ENCODE assay signal across 19 cellular contexts in the genomic region with DNA sequence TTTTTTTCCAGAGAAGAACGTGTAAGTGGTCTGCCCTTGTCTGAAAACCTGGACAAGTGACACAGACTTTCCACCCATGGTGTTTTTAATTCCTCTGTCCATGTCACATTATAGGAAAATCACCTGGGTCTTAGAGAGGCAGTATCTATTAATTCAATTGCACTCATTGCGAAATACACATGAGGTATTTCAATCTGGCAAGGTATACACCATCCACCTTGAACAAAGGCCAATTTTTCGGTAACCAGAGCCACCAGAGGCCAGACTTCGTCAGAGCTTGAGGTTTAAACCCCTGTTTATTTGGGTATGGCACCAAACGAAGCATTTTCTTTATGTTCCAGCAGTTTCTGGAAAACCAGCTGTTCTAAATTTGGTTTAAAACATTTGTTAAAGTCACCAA.
DNase-seq lines count a peak whose midpoint lies in the region; ATAC-seq and TF ChIP-seq lines count a peak whose summit lies in the region.
"Had no signal": no experiment of that assay in that cellular context is flagged by ENCODE, and none has a peak within 500 bp of the region (broad histone marks: within the 10 kb centered on the region; RNA-seq: fewer than 3 reads in every experiment).

No MANE protein-coding gene starts in this region.

- H2BK15ac ChIP-seq in IMR-90 (ENCODE audit: low read depth, low read length): no peak overlapping the region

- no peak overlapping the region for H2AK9ac ChIP-seq in IMR-90 (replicated peaks; ENCODE audit: low read depth, low read length, poor library complexity)

- no peaks in the 10 kb centered on the region for H3K27me3 ChIP-seq in IMR-90 (ENCODE audit: control insufficient read depth, insufficient read depth, low read length)
- no peaks in the 10 kb centered on the region for H3K27me3 ChIP-seq in hepatocyte
- peaks cover 8 to 20% (median 15%) of the 10 kb centered on the region in 3 donors for H3K27me3 ChIP-seq in skeletal muscle tissue (ENCODE audit: control insufficient read depth in 3 of 3, insufficient read depth in 3 of 3, low read length in 3 of 3)
- H3K27me3 ChIP-seq: ovary, testis had no signal

- no peak overlapping the region for H4K8ac ChIP-seq in IMR-90 (ENCODE audit: low read depth in 2 of 2, low read length in 2 of 2)

- H3K56ac ChIP-seq in IMR-90 (ENCODE audit: extremely low read depth, insufficient read depth, low read length): no peak overlapping the region

- H3K23ac ChIP-seq in IMR-90 (ENCODE audit: low read depth, low read length): no peak overlapping the region

- no peak overlapping the region for H2AK5ac ChIP-seq in IMR-90 (ENCODE audit: low read depth, low read length)

- H2AFZ ChIP-seq in IMR-90 (replicated peaks; ENCODE audit: low read length, poor library complexity) (no peak overlapping the region), hepatocyte (no peak overlapping the region)

- no peak overlapping the region for H3K4ac ChIP-seq in IMR-90 (ENCODE audit: low read depth, low read length)

- H3K36me3 ChIP-seq in IMR-90 (ENCODE audit: control insufficient read depth, insufficient read depth, low read length): no peaks in the 10 kb centered on the region
- H3K36me3 ChIP-seq in hepatocyte (replicated peaks; ENCODE audit: insufficient read depth, low read depth): no peaks in the 10 kb centered on the region
- H3K36me3 ChIP-seq in skeletal muscle tissue (ENCODE audit: control insufficient read depth in 3 of 3, insufficient read depth in 3 of 3, low read length in 3 of 3): no peaks in the 10 kb centered on the region
- H3K36me3 ChIP-seq: ovary, WERI-Rb-1 had no signal

- CTCF ChIA-PET in IMR-90 (lab: Yijun Ruan, JAX): no interaction called here

- no peak overlapping the region for H3K18ac ChIP-seq in IMR-90 (ENCODE audit: low read depth, low read length)

- no peaks in the 10 kb centered on the region for H3K79me1 ChIP-seq in IMR-90 (ENCODE audit: low read depth in 1 of 2, low read length in 2 of 2)

- POLR2A ChIA-PET in IMR-90 (lab: Charles Lee; ENCODE audit: unreplicated experiment): no interaction called here

- H3K9me2 ChIP-seq in hepatocyte (replicated peaks; ENCODE audit: insufficient read depth): no peaks in the 10 kb centered on the region

- ATAC-seq in IMR-90 (ENCODE audit: low read depth) (no peak), HG03571 (IDR thresholded peaks at IDR 0.05; ENCODE audit: unreplicated experiment) (no peak)
- ATAC-seq: activated CD8-positive, alpha-beta memory T cell treated with anti-CD3 and anti-CD28 coated beads, Interleukin-2, amount 10 ng/mL, durations not matched to agents 7 days and 5 days; activated naive CD4-positive, alpha-beta T cell treated with anti-CD3 and anti-CD28 coated beads, Interleukin-2, amount 50 U/mL, for 72 hours; naive thymus-derived CD8-positive, alpha-beta T cell; SK-N-SH treated with all-trans-retinoic acid at 6 μM for 48 hours had no signal

- H3K27ac ChIP-seq in IMR-90 (ENCODE audit: insufficient read depth, low read length): no peak overlapping the region
- peak overlapping the region; percentile 89 for H3K27ac ChIP-seq in hepatocyte
- peak overlapping the region; percentile 55 for H3K27ac ChIP-seq in skeletal muscle tissue (ENCODE audit: low read depth, low read length)
- H3K27ac ChIP-seq: ovary, RWPE1, testis, WERI-Rb-1 had no signal

- H3K79me2 ChIP-seq in hepatocyte: no peaks in the 10 kb centered on the region

- TF ChIP-seq RAD21 in IMR-90 (IDR thresholded peaks at IDR 0.05; ENCODE audit: low read length): no peak

- H3K4me3 ChIP-seq in IMR-90 (ENCODE audit: insufficient read depth, low read depth, low read length): no peak overlapping the region
- no peak overlapping the region for H3K4me3 ChIP-seq in hepatocyte
- H3K4me3 ChIP-seq in skeletal muscle tissue (ENCODE audit: low read length in 3 of 3): peak overlapping the region in 1 of 3 donors; percentile 25
- H3K4me3 ChIP-seq: ovary had no signal

- H4K20me1 ChIP-seq in IMR-90 (ENCODE audit: insufficient read depth, low read length): no peaks in the 10 kb centered on the region
- H4K20me1 ChIP-seq in hepatocyte (ENCODE audit: insufficient read depth, poor library complexity, severe bottlenecking): no peaks in the 10 kb centered on the region

- H3K9me3 ChIP-seq in IMR-90 (ENCODE audit: control insufficient read depth, insufficient read depth, low read length) (peaks cover 17% of the 10 kb centered on the region), hepatocyte (ENCODE audit: low read depth) (no peaks in the 10 kb centered on the region), skeletal muscle tissue (ENCODE audit: control insufficient read depth in 3 of 3, low read length in 3 of 3) (no peaks in the 10 kb centered on the region)
- H3K9me3 ChIP-seq: ovary, testis had no signal

- DNase-seq in IMR-90: no peak
- peak; percentile 29 for DNase-seq in NCI-H2029 treated with DMSO at 0.1 percent for 48 hours (lab: John Stamatoyannopoulos, UW)
- DNase-seq in hepatocyte (ENCODE audit: low spot score): peak; percentile 15
- DNase-seq in NCI-H345 (lab: John Stamatoyannopoulos, UW): no peak
- no peak for DNase-seq in hypothalamus (lab: John Stamatoyannopoulos, UW)
- DNase-seq: activated CD4-positive, alpha-beta T cell treated with anti-CD3 and anti-CD28 coated beads, Interleukin-2, amount 10 ng/mL, durations not matched to agents 7 days and 5 days; activated CD8-positive, alpha-beta memory T cell treated with anti-CD3 and anti-CD28 coated beads, Interleukin-2, amount 10 ng/mL, durations not matched to agents 7 days and 5 days; CD4-positive, CD25-positive, alpha-beta regulatory T cell; effector CD8-positive, alpha-beta T cell; naive thymus-derived CD8-positive, alpha-beta T cell; NCI-H524; testis; WERI-Rb-1 had no signal

- H3K14ac ChIP-seq in IMR-90 (replicated peaks; ENCODE audit: low read depth, low read length): no peak overlapping the region

- H3K9ac ChIP-seq in IMR-90 (ENCODE audit: low read depth, low read length) (no peak overlapping the region), skeletal muscle tissue (ENCODE audit: low read depth in 1 of 3, low read length in 3 of 3) (no peak overlapping the region)

- H4K5ac ChIP-seq in IMR-90 (ENCODE audit: low read depth, low read length): no peak overlapping the region

- no peaks in the 10 kb centered on the region for H3K9me1 ChIP-seq in IMR-90 (ENCODE audit: insufficient read depth, low read length)

- no peak overlapping the region for H4K91ac ChIP-seq in IMR-90 (ENCODE audit: insufficient read depth, low read depth, low read length)

- BruUV-seq in IMR-90 (replicated peaks; lab: Mats Ljungman, UMichigan): no TSS peak

- TF ChIP-seq CTCF in IMR-90 (conservative IDR thresholded peaks at IDR 0.05; ENCODE audit: low read depth, low read length): no peak
- TF ChIP-seq CTCF in hepatocyte (IDR thresholded peaks at IDR 0.05; ENCODE audit: poor library complexity): no peak

- H3K4me1 ChIP-seq in IMR-90 (ENCODE audit: control insufficient read depth, insufficient read depth, low read length) (no peaks in the 10 kb centered on the region), hepatocyte (ENCODE audit: insufficient read depth) (peaks cover 17% of the 10 kb centered on the region), skeletal muscle tissue (ENCODE audit: control insufficient read depth in 3 of 3, insufficient read depth in 3 of 3, low read length in 3 of 3) (peaks cover 9 to 21% (median 9%) of the 10 kb centered on the region in 3 donors)
- H3K4me1 ChIP-seq: testis had no signal

- dilution Hi-C loops in IMR-90 (cut with HindIII; ENCODE audit: low sequenced_read_pairs, unreplicated experiment): no loop called here

- no peak for TF ChIP-seq POLR2A in IMR-90 (IDR thresholded peaks at IDR 0.05; ENCODE audit: low read depth, low read length)

- no peak overlapping the region for H3K4me2 ChIP-seq in IMR-90 (ENCODE audit: low read depth, low read length)
- no peak overlapping the region for H3K4me2 ChIP-seq in hepatocyte

- H2BK20ac ChIP-seq in IMR-90 (ENCODE audit: low read depth, low read length): no peak overlapping the region

- 47% methylated on average over 3 of the region's 5 CpGs; no CpG with 5 or more reads in 1 of the 2 experiments for WGBS in IMR-90 (ENCODE audit: extremely low coverage in 2 of 2, insufficient read length in 1 of 2), 2 experiments
- WGBS in hepatocyte (ENCODE audit: low lambda C conversion rate, missing lambda C conversion rate): 55% methylated on average over 5 of the region's 5 CpGs

- intact Hi-C loops in IMR-90 (cut with micrococcal nuclease): no loop called here

- in situ Hi-C loops in IMR-90 (cut with MboI; ENCODE audit: low sequenced_read_pairs): no loop called here

- no peak overlapping the region for H2BK5ac ChIP-seq in IMR-90 (ENCODE audit: low read depth, low read length, poor library complexity, severe bottlenecking)

- H2BK120ac ChIP-seq in IMR-90 (ENCODE audit: low read depth, low read length): no peak overlapping the region

TF ChIP-seq in IMR-90, 13 proteins besides CTCF, POLR2A, EP300 and RAD21:
- no peak for TF ChIP-seq RCOR1 (IDR thresholded peaks at IDR 0.05; ENCODE audit: insufficient replicate concordance, low read length)
- no peak for TF ChIP-seq FOS (IDR thresholded peaks at IDR 0.05; ENCODE audit: low read depth, low read length)
- peak; percentile 45; the same call in 1 of the 2 replicates for TF ChIP-seq CEBPB (IDR thresholded peaks at IDR 0.05; ENCODE audit: low read depth, low read length)

Comparison
In these comparisons a context has a peak if more than half of its experiments do, and no peak if none do; other contexts are left out.
1. DNase-seq: peak in NCI-H2029 treated with DMSO at 0.1 percent for 48 hours (single experiment) and hepatocyte (single experiment); none in IMR-90 (single experiment), NCI-H345 (single experiment) and hypothalamus (0 of 51).